39 cellular contexts compared by ENCODE assay signal in the genomic region with DNA sequence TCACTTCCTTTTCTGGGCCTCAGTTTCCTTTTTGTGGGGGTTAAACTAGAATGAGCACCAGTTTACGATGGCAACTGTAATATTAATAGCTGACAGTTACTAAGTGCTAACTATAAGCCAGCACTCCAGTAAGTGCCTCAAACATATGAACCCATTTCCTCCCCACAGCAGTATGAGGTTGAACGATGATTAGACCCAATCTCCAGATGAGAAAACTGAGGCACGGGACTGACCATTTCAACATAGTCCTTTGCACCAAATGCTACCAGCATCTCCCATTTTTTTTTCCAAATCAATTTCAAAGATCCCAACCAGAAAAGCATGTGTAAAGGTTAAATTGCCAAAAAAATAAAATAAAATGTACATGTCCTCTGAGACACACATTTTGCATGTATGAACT. TPM values are rescaled to one million over a fixed set of nuclear protein-coding genes. Genes with fewer than 3 reads are reported as not detected.
"Had no signal": no experiment of that assay in that cellular context is flagged by ENCODE, and none has a peak within 500 bp of the region (broad histone marks: within the 10 kb centered on the region; RNA-seq: fewer than 3 reads in every experiment).

No MANE protein-coding gene starts in this region.

- H3K27ac Mint-ChIP-seq: activated naive CD4-positive, alpha-beta T cell treated with anti-CD3 and anti-CD28 coated beads for 36 hours; activated naive CD4-positive, alpha-beta T cell treated with anti-CD3 and anti-CD28 coated beads, Interleukin-2, amount 10 ng/mL, durations not matched to agents 7 days and 5 days; activated naive CD4-positive, alpha-beta T cell treated with anti-CD3 and anti-CD28 coated beads, Interleukin-2, amount 50 U/mL, for 24 hours; activated naive CD4-positive, alpha-beta T cell treated with anti-CD3 and anti-CD28 coated beads, Interleukin-2, amount 50 U/mL, for 72 hours; activated naive CD8-positive, alpha-beta T cell; activated naive CD8-positive, alpha-beta T cell treated with anti-CD3 and anti-CD28 coated beads for 36 hours; activated naive CD8-positive, alpha-beta T cell treated with anti-CD3 and anti-CD28 coated beads, Interleukin-2, amount 10 ng/mL, durations not matched to agents 7 days and 5 days; activated naive CD8-positive, alpha-beta T cell treated with anti-CD3 and anti-CD28 coated beads, Interleukin-2, amount 50 U/mL, for 24 hours; activated T-cell treated with anti-CD3 and anti-CD28 coated beads, Interleukin-2, amount 50 U/mL, for 24 hours; activated T-cell treated with anti-CD3 and anti-CD28 coated beads, Interleukin-2, amount 50 U/mL, for 72 hours; activated T-helper 1 cell treated with anti-CD3 and anti-CD28 coated beads, Interleukin-12 subunit alpha, Interleukin-12 subunit beta, Interleukin-2, Interleukin-4 antibody, amounts not matched to agents 30 ng/mL and 10 ng/mL and 1 ng/mL, durations not matched to agents 14 hours and 24 hours and 36 hours; activated T-helper 17 cell treated with anti-CD3 and anti-CD28 coated beads, Interleukin-2, amount 50 U/mL, for 72 hours; activated T-helper 2 cell treated with anti-CD3 and anti-CD28 coated beads, Interferon-gamma antibody, Interleukin-2, Interleukin-4, amounts not matched to agents 10 μg/mL and 5 μg/mL and 100 μg/mL, durations not matched to agents 14 hours and 24 hours and 36 hours; brain had no signal

- H3K9me3 Mint-ChIP-seq: activated naive CD4-positive, alpha-beta T cell treated with anti-CD3 and anti-CD28 coated beads for 36 hours; activated naive CD4-positive, alpha-beta T cell treated with anti-CD3 and anti-CD28 coated beads, Interleukin-2, amount 10 ng/mL, durations not matched to agents 7 days and 5 days; activated naive CD4-positive, alpha-beta T cell treated with anti-CD3 and anti-CD28 coated beads, Interleukin-2, amount 50 U/mL, for 24 hours; activated naive CD4-positive, alpha-beta T cell treated with anti-CD3 and anti-CD28 coated beads, Interleukin-2, amount 50 U/mL, for 72 hours; activated naive CD8-positive, alpha-beta T cell treated with anti-CD3 and anti-CD28 coated beads for 36 hours; activated naive CD8-positive, alpha-beta T cell treated with anti-CD3 and anti-CD28 coated beads, Interleukin-2, amount 10 ng/mL, durations not matched to agents 7 days and 5 days; activated naive CD8-positive, alpha-beta T cell treated with anti-CD3 and anti-CD28 coated beads, Interleukin-2, amount 50 U/mL, for 24 hours; activated T-cell treated with anti-CD3 and anti-CD28 coated beads, Interleukin-2, amount 50 U/mL, for 24 hours; activated T-cell treated with anti-CD3 and anti-CD28 coated beads, Interleukin-2, amount 50 U/mL, for 4 hours; activated T-cell treated with anti-CD3 and anti-CD28 coated beads, Interleukin-2, amount 50 U/mL, for 72 hours; activated T-helper 1 cell treated with anti-CD3 and anti-CD28 coated beads, Interleukin-12 subunit alpha, Interleukin-12 subunit beta, Interleukin-2, Interleukin-4 antibody, amounts not matched to agents 30 ng/mL and 10 ng/mL and 1 ng/mL, durations not matched to agents 14 hours and 24 hours and 36 hours; activated T-helper 17 cell treated with anti-CD3 and anti-CD28 coated beads, Interleukin-2, amount 50 U/mL, for 72 hours; activated T-helper 2 cell treated with anti-CD3 and anti-CD28 coated beads, Interferon-gamma antibody, Interleukin-2, Interleukin-4, amounts not matched to agents 10 μg/mL and 5 μg/mL and 100 μg/mL, durations not matched to agents 14 hours and 24 hours and 36 hours; brain; central memory CD8-positive, alpha-beta T cell had no signal

- H3K4me1 Mint-ChIP-seq: activated naive CD4-positive, alpha-beta T cell treated with anti-CD3 and anti-CD28 coated beads, Interleukin-2, amount 10 ng/mL, durations not matched to agents 7 days and 5 days; activated naive CD4-positive, alpha-beta T cell treated with anti-CD3 and anti-CD28 coated beads, Interleukin-2, amount 50 U/mL, for 24 hours; activated naive CD8-positive, alpha-beta T cell treated with anti-CD3 and anti-CD28 coated beads for 36 hours; activated naive CD8-positive, alpha-beta T cell treated with anti-CD3 and anti-CD28 coated beads, Interleukin-2, amount 10 ng/mL, durations not matched to agents 7 days and 5 days; activated naive CD8-positive, alpha-beta T cell treated with anti-CD3 and anti-CD28 coated beads, Interleukin-2, amount 50 U/mL, for 24 hours; activated T-helper 17 cell treated with anti-CD3 and anti-CD28 coated beads, Interleukin-2, amount 50 U/mL, for 72 hours; central memory CD8-positive, alpha-beta T cell had no signal

- H3K9me3 ChIP-seq: adrenal gland, ascending aorta, body of pancreas, breast epithelium had no signal

- FAIRE-seq: astrocyte, bronchial epithelial cell had no signal

- H3K27ac ChIP-seq: adrenal gland, ascending aorta, body of pancreas, brain microvascular endothelial cell, breast epithelium, cardiac muscle cell had no signal

- H3K4me3 ChIP-seq: adrenal gland, ascending aorta, body of pancreas, breast epithelium, cardiac muscle cell had no signal

- H3K27me3 ChIP-seq: adrenal gland, ascending aorta, body of pancreas, breast epithelium had no signal

- DNase-seq: activated effector memory CD4-positive, alpha-beta T cell treated with anti-CD3 and anti-CD28 coated beads, Interleukin-2, amount 50 U/mL, for 16 hours; activated effector memory CD4-positive, alpha-beta T cell treated with Interleukin-2 at 50 U/mL for 16 hours; activated gamma-delta T cell; activated gamma-delta T cell treated with Interleukin-2 at 50 U/mL for 16 hours; activated naive CD4-positive, alpha-beta T cell; activated naive CD4-positive, alpha-beta T cell treated with anti-CD3 and anti-CD28 coated beads for 36 hours; activated naive CD4-positive, alpha-beta T cell treated with anti-CD3 and anti-CD28 coated beads, Interleukin-2, amount 10 ng/mL, durations not matched to agents 7 days and 5 days; activated naive CD4-positive, alpha-beta T cell treated with anti-CD3 and anti-CD28 coated beads, Interleukin-2, amount 50 U/mL, for 16 hours; activated naive CD4-positive, alpha-beta T cell treated with Interleukin-2 at 50 U/mL for 16 hours; activated naive CD8-positive, alpha-beta T cell treated with anti-CD3 and anti-CD28 coated beads for 36 hours; activated naive CD8-positive, alpha-beta T cell treated with anti-CD3 and anti-CD28 coated beads, Interleukin-2, amount 10 ng/mL, durations not matched to agents 7 days and 5 days; activated naive CD8-positive, alpha-beta T cell treated with anti-CD3 and anti-CD28 coated beads, Interleukin-2, amount 50 U/mL, for 24 hours; activated T-cell treated with anti-CD3 and anti-CD28 coated beads, Interleukin-2, amount 50 U/mL, for 24 hours; activated T-cell treated with anti-CD3 and anti-CD28 coated beads, Interleukin-2, amount 50 U/mL, for 4 hours; activated T-cell treated with anti-CD3 and anti-CD28 coated beads, Interleukin-2, amount 50 U/mL, for 48 hours; activated T-cell treated with anti-CD3 and anti-CD28 coated beads, Interleukin-2, amount 50 U/mL, for 72 hours; adrenal gland; amniotic stem cell; amygdala; anterior cingulate cortex; aorta; body of pancreas; brain microvascular endothelial cell; caudate nucleus; central memory CD4-positive, alpha-beta T cell; cerebellar nuclear complex had no signal

- H3K36me3 ChIP-seq: adrenal gland, ascending aorta, brain microvascular endothelial cell, breast epithelium, cardiac muscle cell had no signal

- H3K4me3 Mint-ChIP-seq: activated naive CD4-positive, alpha-beta T cell treated with anti-CD3 and anti-CD28 coated beads for 36 hours; activated naive CD4-positive, alpha-beta T cell treated with anti-CD3 and anti-CD28 coated beads, Interleukin-2, amount 10 ng/mL, durations not matched to agents 7 days and 5 days; activated naive CD4-positive, alpha-beta T cell treated with anti-CD3 and anti-CD28 coated beads, Interleukin-2, amount 50 U/mL, for 24 hours; activated naive CD8-positive, alpha-beta T cell; activated naive CD8-positive, alpha-beta T cell treated with anti-CD3 and anti-CD28 coated beads for 36 hours; activated naive CD8-positive, alpha-beta T cell treated with anti-CD3 and anti-CD28 coated beads, Interleukin-2, amount 10 ng/mL, durations not matched to agents 7 days and 5 days; activated naive CD8-positive, alpha-beta T cell treated with anti-CD3 and anti-CD28 coated beads, Interleukin-2, amount 50 U/mL, for 24 hours; activated T-cell treated with anti-CD3 and anti-CD28 coated beads, Interleukin-2, amount 50 U/mL, for 24 hours; activated T-cell treated with anti-CD3 and anti-CD28 coated beads, Interleukin-2, amount 50 U/mL, for 4 hours; activated T-cell treated with anti-CD3 and anti-CD28 coated beads, Interleukin-2, amount 50 U/mL, for 72 hours; activated T-helper 1 cell treated with anti-CD3 and anti-CD28 coated beads, Interleukin-12 subunit alpha, Interleukin-12 subunit beta, Interleukin-2, Interleukin-4 antibody, amounts not matched to agents 30 ng/mL and 10 ng/mL and 1 ng/mL, durations not matched to agents 14 hours and 24 hours and 36 hours; activated T-helper 17 cell treated with anti-CD3 and anti-CD28 coated beads, Interleukin-2, amount 50 U/mL, for 72 hours; brain; central memory CD8-positive, alpha-beta T cell had no signal

- H3K36me3 Mint-ChIP-seq: activated naive CD4-positive, alpha-beta T cell treated with anti-CD3 and anti-CD28 coated beads, Interleukin-2, amount 10 ng/mL, durations not matched to agents 7 days and 5 days; activated naive CD4-positive, alpha-beta T cell treated with anti-CD3 and anti-CD28 coated beads, Interleukin-2, amount 50 U/mL, for 24 hours; activated naive CD4-positive, alpha-beta T cell treated with anti-CD3 and anti-CD28 coated beads, Interleukin-2, amount 50 U/mL, for 72 hours; activated naive CD8-positive, alpha-beta T cell; activated naive CD8-positive, alpha-beta T cell treated with anti-CD3 and anti-CD28 coated beads for 36 hours; activated naive CD8-positive, alpha-beta T cell treated with anti-CD3 and anti-CD28 coated beads, Interleukin-2, amount 10 ng/mL, durations not matched to agents 7 days and 5 days had no signal

- H3K4me1 ChIP-seq: adrenal gland, ascending aorta, breast epithelium had no signal

- ATAC-seq: activated naive CD4-positive, alpha-beta T cell treated with anti-CD3 and anti-CD28 coated beads, Interleukin-2, amount 50 U/mL, for 72 hours; activated naive CD8-positive, alpha-beta T cell treated with anti-CD3 and anti-CD28 coated beads, Interleukin-2, amount 50 U/mL, for 24 hours; activated T-cell treated with anti-CD3 and anti-CD28 coated beads, Interleukin-2, amount 50 U/mL, for 4 hours; activated T-cell treated with anti-CD3 and anti-CD28 coated beads, Interleukin-2, amount 50 U/mL, for 72 hours; activated T-helper 17 cell treated with anti-CD3 and anti-CD28 coated beads, Interleukin-2, amount 50 U/mL, for 72 hours; body of pancreas had no signal

RNA-seq across cellular contexts. Expression of gene SLC13A3, which starts 7.1 kb away (rescaled TPM):
- total RNA-seq: activated naive CD4-positive, alpha-beta T cell treated with anti-CD3 and anti-CD28 coated beads for 36 hours; activated naive CD4-positive, alpha-beta T cell treated with anti-CD3 and anti-CD28 coated beads, Interleukin-2, amount 50 U/mL, for 72 hours; activated naive CD8-positive, alpha-beta T cell treated with anti-CD3 and anti-CD28 coated beads for 36 hours; activated T-helper 1 cell treated with anti-CD3 and anti-CD28 coated beads, Interleukin-12 subunit alpha, Interleukin-12 subunit beta, Interleukin-2, Interleukin-4 antibody, amounts not matched to agents 30 ng/mL and 10 ng/mL and 1 ng/mL, durations not matched to agents 14 hours and 24 hours and 36 hours; activated T-helper 17 cell treated with anti-CD3 and anti-CD28 coated beads, Interleukin-2, amount 50 U/mL, for 72 hours; activated T-helper 2 cell treated with anti-CD3 and anti-CD28 coated beads, Interferon-gamma antibody, Interleukin-2, Interleukin-4, amounts not matched to agents 10 μg/mL and 5 μg/mL and 100 μg/mL, durations not matched to agents 14 hours and 24 hours and 36 hours; ascending aorta had no signal
